In genomic region chr4:86221076-86221475, GRCh38 we compare ENCODE assay signal across 15 cellular contexts.
DNase-seq lines count a peak whose midpoint lies in the region; ATAC-seq and TF ChIP-seq lines count a peak whose summit lies in the region.
"Had no signal": no experiment of that assay in that cellular context is flagged by ENCODE, and none has a peak within 500 bp of the region (broad histone marks: within the 10 kb centered on the region; RNA-seq: fewer than 3 reads in every experiment).

No MANE protein-coding gene starts in this region.

- peak overlapping the region; percentile 15 for H3K27ac ChIP-seq in neural progenitor cell
- H3K27ac ChIP-seq in effector memory CD4-positive, alpha-beta T cell (ENCODE audit: insufficient read depth, low read length, poor library complexity, severe bottlenecking), result no peak overlapping the region

- H3K9me3 ChIP-seq in neural progenitor cell (ENCODE audit: low read depth), result no peaks in the 10 kb centered on the region
- no peaks in the 10 kb centered on the region for H3K9me3 ChIP-seq in effector memory CD4-positive, alpha-beta T cell (ENCODE audit: control insufficient read depth, low read length)

- H3K36me3 ChIP-seq in neural progenitor cell, result peaks cover 4% of the 10 kb centered on the region
- H3K36me3 ChIP-seq in effector memory CD4-positive, alpha-beta T cell (ENCODE audit: control insufficient read depth, insufficient read depth, low read length), result no peaks in the 10 kb centered on the region

- no peaks in the 10 kb centered on the region for H3K27me3 ChIP-seq in neural progenitor cell
- no peaks in the 10 kb centered on the region for H3K27me3 ChIP-seq in effector memory CD4-positive, alpha-beta T cell (replicated peaks; ENCODE audit: control insufficient read depth, insufficient read depth, low read length, poor library complexity, severe bottlenecking)

- peaks cover 20% of the 10 kb centered on the region for H3K4me1 Mint-ChIP-seq in neural progenitor cell
- H3K4me1 Mint-ChIP-seq: CD14-positive monocyte had no signal

- H3K4me2 ChIP-seq in neural progenitor cell, result peak overlapping the region; percentile 25
- H3K4me2 ChIP-seq: GM23338 had no signal

- peaks cover 89% of the 10 kb centered on the region for H3K79me2 ChIP-seq in neural progenitor cell (ENCODE audit: low read depth)

- H2AFZ ChIP-seq in neural progenitor cell (replicated peaks), result no peak overlapping the region
- H2AFZ ChIP-seq: GM23338 had no signal

- H3F3A ChIP-seq in neural progenitor cell (ENCODE audit: low read depth), result peaks cover 57% of the 10 kb centered on the region

- TF ChIP-seq CTCF in neural progenitor cell (IDR thresholded peaks at IDR 0.05), result no peak

- H3K36me3 Mint-ChIP-seq in neural progenitor cell, result peaks cover 29% of the 10 kb centered on the region
- H3K36me3 Mint-ChIP-seq: CD14-positive monocyte; CD8-positive, alpha-beta T cell had no signal

- H3K4me1 ChIP-seq in neural progenitor cell, result peaks cover 28% of the 10 kb centered on the region
- no peaks in the 10 kb centered on the region for H3K4me1 ChIP-seq in effector memory CD4-positive, alpha-beta T cell (ENCODE audit: control insufficient read depth, insufficient read depth, low read length, poor library complexity, severe bottlenecking)

- peaks cover 15% of the 10 kb centered on the region for H3K9me3 Mint-ChIP-seq in neural progenitor cell
- H3K9me3 Mint-ChIP-seq: CD8-positive, alpha-beta T cell had no signal

- H3K4me3 ChIP-seq in neural progenitor cell, result no peak overlapping the region
- H3K4me3 ChIP-seq in effector memory CD4-positive, alpha-beta T cell (ENCODE audit: insufficient read depth, low read depth, low read length, poor library complexity, severe bottlenecking), result no peak overlapping the region
- H3K4me3 ChIP-seq: GM23338 had no signal

- no peak overlapping the region for H3K9ac ChIP-seq in neural progenitor cell

- no peak for ATAC-seq in GM18498 (IDR thresholded peaks at IDR 0.05; ENCODE audit: unreplicated experiment)
- ATAC-seq: CD8-positive, alpha-beta T cell; GM23338 had no signal

- H3K27me3 Mint-ChIP-seq in neural progenitor cell (ENCODE audit: insufficient read depth, low read depth), result no peaks in the 10 kb centered on the region

- peaks cover 20% of the 10 kb centered on the region for H4K20me1 ChIP-seq in neural progenitor cell (ENCODE audit: low read depth)

- DNase-seq in NCI-H2227 (lab: John Stamatoyannopoulos, UW; ENCODE audit: unreplicated experiment), result peak; percentile 48
- peak; percentile 8 for DNase-seq in astrocyte of the hippocampus (ENCODE audit: low read depth, low spot score)
- DNase-seq in neural progenitor cell (ENCODE audit: low spot score), result peak; percentile 71
- peak; percentile 14 for DNase-seq in retina
- DNase-seq in effector memory CD4-positive, alpha-beta T cell, result no peak
- DNase-seq in activated CD4-positive, CD25-positive, alpha-beta regulatory T cell treated with anti-CD3 and anti-CD28 coated beads, Interleukin-2, amount 50 U/mL, for 72 hours, result no peak
- DNase-seq: CD8-positive, alpha-beta T cell; COR-L47; DMS153; DMS79 treated with DMSO at 0.1 percent for 48 hours; EL; H7 had no signal

- H3K27ac Mint-ChIP-seq in neural progenitor cell, result peak overlapping the region; percentile 64
- H3K27ac Mint-ChIP-seq: CD14-positive monocyte; CD8-positive, alpha-beta T cell; GM23338 had no signal

- no peak overlapping the region for H3K4me3 Mint-ChIP-seq in neural progenitor cell
- H3K4me3 Mint-ChIP-seq: CD14-positive monocyte; CD8-positive, alpha-beta T cell; GM23338 had no signal

Comparison
In these comparisons a context has a peak if more than half of its experiments do, and no peak if none do; other contexts are left out.
1. DNase-seq: peak in NCI-H2227 (single experiment), astrocyte of the hippocampus (single experiment), neural progenitor cell (single experiment) and retina (single experiment); none in effector memory CD4-positive, alpha-beta T cell (0 of 3) and activated CD4-positive, CD25-positive, alpha-beta regulatory T cell treated with anti-CD3 and anti-CD28 coated beads, Interleukin-2, amount 50 U/mL, for 72 hours (single experiment).